Comparison of ENCODE assay signal across 8 cellular contexts in the genomic region with DNA sequence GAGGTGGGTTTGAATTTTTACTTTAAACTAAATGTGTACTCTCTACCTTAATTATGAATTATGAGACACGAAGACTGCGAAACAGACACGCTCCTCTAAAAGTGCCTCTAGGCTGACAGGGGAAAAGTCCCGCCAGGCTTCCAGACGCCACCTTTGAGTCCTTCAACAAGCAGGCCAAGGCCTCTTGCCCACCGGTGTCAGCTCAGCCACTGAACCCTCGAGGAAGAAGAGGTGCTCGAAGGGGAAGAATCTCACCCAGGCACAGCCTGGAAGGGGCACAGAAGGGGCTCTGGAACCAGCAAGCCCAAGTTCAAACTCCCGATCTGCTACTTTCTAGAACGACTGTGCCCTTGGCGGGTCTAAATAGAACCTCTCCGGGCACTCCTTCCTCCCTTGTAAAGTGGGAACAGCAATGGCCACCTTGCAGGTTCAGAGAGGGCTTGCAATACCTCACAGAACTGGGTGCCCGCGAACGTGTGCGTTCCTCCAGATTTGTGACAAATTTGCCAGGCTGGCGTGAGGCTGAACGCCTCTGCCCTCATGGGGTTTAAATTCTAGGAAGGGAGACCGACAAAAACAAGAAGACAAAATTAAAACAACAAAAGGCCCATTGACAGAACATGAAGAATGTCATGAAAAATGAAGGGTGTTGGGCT.
DNase-seq lines count a peak whose midpoint lies in the region; ATAC-seq and TF ChIP-seq lines count a peak whose summit lies in the region.

No MANE protein-coding gene starts in this region.

- no peaks in the 10 kb centered on the region for H3K9me3 ChIP-seq in AG04450 (ENCODE audit: control insufficient read depth, insufficient read depth, low read length)
- no peaks in the 10 kb centered on the region for H3K9me3 ChIP-seq in colonic mucosa

- CTCF ChIA-PET in AG04450 (lab: Charles Lee), result interaction anchor here (1.7 kb wide), 1 partner anchor 42 kb away, joined by 7 read pairs; no protein-coding TSS in a partner anchor

- POLR2A ChIA-PET in AG04450 (lab: Yijun Ruan, JAX), result no interaction called here
- POLR2A ChIA-PET in naive thymus-derived CD8-positive, alpha-beta T cell (lab: Charles Lee), result no interaction called here

- H3K27ac ChIP-seq in AG04450 (ENCODE audit: low read depth, low read length), result peak overlapping the region; percentile 21
- H3K27ac ChIP-seq in colonic mucosa, result peak overlapping the region; percentile 64

- intact Hi-C loops in colonic mucosa (cut with DNase I), result no loop called here
- intact Hi-C loops in head of caudate nucleus (cut with DNase I), result no loop called here

- H3K36me3 Mint-ChIP-seq in naive thymus-derived CD8-positive, alpha-beta T cell, result no peaks in the 10 kb centered on the region

- peak overlapping the region; percentile 65 to 91 (median 84) for H3K27ac Mint-ChIP-seq in naive thymus-derived CD8-positive, alpha-beta T cell

- peak overlapping the region; percentile 69 for H3K4me3 ChIP-seq in AG04450 (ENCODE audit: low read depth, low read length)
- H3K4me3 ChIP-seq in Jurkat, Clone E6-1 (ENCODE audit: low read length), result peak overlapping the region; percentile 64
- peak overlapping the region; percentile 57 for H3K4me3 ChIP-seq in colonic mucosa

- no peaks in the 10 kb centered on the region for H3K36me3 ChIP-seq in colonic mucosa

- H3K4me3 Mint-ChIP-seq in naive thymus-derived CD8-positive, alpha-beta T cell, result peak overlapping the region; percentile 73 to 91 (median 81)

- TF ChIP-seq CTCF in AG04450 (IDR thresholded peaks at IDR 0.05; ENCODE audit: low read depth, low read length) (no peak), colonic mucosa (IDR thresholded peaks at IDR 0.05) (no peak)

- ATAC-seq in naive thymus-derived CD8-positive, alpha-beta T cell, result no peak
- no peak for ATAC-seq in GM18907 (IDR thresholded peaks at IDR 0.05; ENCODE audit: unreplicated experiment)
- no peak for ATAC-seq in GM21717 (IDR thresholded peaks at IDR 0.05; ENCODE audit: unreplicated experiment)

- H3K27me3 Mint-ChIP-seq in naive thymus-derived CD8-positive, alpha-beta T cell, result no peaks in the 10 kb centered on the region

- DNase-seq in AG04450 (ENCODE audit: low read depth, low spot score) (no peak), colonic mucosa (no peak), head of caudate nucleus (no peak), dermis blood vessel endothelial cell (no peak)
- DNase-seq in Jurkat, Clone E6-1 (ENCODE audit: low read depth, low spot score), result no peak
- no peak for DNase-seq in naive thymus-derived CD8-positive, alpha-beta T cell

- no peaks in the 10 kb centered on the region for H3K27me3 ChIP-seq in AG04450 (ENCODE audit: control insufficient read depth, insufficient read depth, low read length)
- no peaks in the 10 kb centered on the region for H3K27me3 ChIP-seq in colonic mucosa

- peak overlapping the region; percentile 66 to 91 for H3K9ac ChIP-seq in colonic mucosa (ENCODE audit: low read depth in 2 of 2, low read length in 2 of 2)

- no peaks in the 10 kb centered on the region for H3K4me1 ChIP-seq in colonic mucosa

- peaks cover 13 to 48% (median 41%) of the 10 kb centered on the region in 4 donors for H3K4me1 Mint-ChIP-seq in naive thymus-derived CD8-positive, alpha-beta T cell

- H3K9me3 Mint-ChIP-seq in naive thymus-derived CD8-positive, alpha-beta T cell, result no peaks in the 10 kb centered on the region
